In the genomic region with DNA sequence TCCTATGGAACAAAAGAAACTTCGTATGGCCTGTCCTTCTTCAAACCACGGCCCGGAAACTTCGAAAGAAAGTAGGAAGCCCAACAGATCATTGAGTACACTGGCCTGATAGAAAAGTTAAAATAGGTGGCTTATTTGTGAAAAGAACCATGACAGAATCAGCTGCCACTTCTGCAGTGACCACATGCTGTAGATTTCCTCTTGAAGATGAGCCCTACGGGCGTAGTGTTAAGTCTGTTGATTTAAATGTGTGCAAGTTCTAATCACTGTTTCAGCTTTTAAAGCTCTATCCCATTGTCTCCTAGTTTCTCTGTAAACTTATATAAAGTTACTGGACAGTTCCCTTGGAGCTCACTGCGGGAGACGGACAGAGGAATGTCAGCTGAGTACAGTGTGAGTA, we compare ENCODE assay signal across 24 cellular contexts. TPM values are rescaled to one million over a fixed set of nuclear protein-coding genes. Genes with fewer than 3 reads are reported as not detected.
"Had no signal": no experiment of that assay in that cellular context is flagged by ENCODE, and none has a peak within 500 bp of the region (broad histone marks: within the 10 kb centered on the region; RNA-seq: fewer than 3 reads in every experiment).

No MANE protein-coding gene starts in this region.

- H3K27ac ChIP-seq: HL-60, KMS-11, SJSA1 had no signal

- H3K9me3 ChIP-seq: SJSA1, SK-N-SH had no signal

- H3K4me3 ChIP-seq: K562, SJSA1 had no signal

- FAIRE-seq: HTR-8/SVneo, K562, RCC 7860 had no signal

- ATAC-seq: K562 had no signal

- H3K9ac ChIP-seq: KMS-11, SK-N-SH had no signal

- H3K4me1 ChIP-seq: SJSA1 had no signal

- H3K4me3 Mint-ChIP-seq: IgD-negative memory B cell had no signal

- H3K27ac Mint-ChIP-seq: IgD-negative memory B cell had no signal

- H3K27me3 Mint-ChIP-seq: IgD-negative memory B cell had no signal

- DNase-seq: MV-4-11, NCI-H1048, NCI-H1105, NCI-H1417, NCI-H1436 treated with DMSO at 0.1 percent for 48 hours, NCI-H1694, NCI-H187 treated with DMSO at 0.1 percent for 48 hours, NCI-H2029 treated with DMSO at 0.1 percent for 48 hours, NCI-H2227 treated with DMSO at 0.1 percent for 48 hours, NCI-H524, NCI-H526 treated with DMSO at 0.1 percent for 48 hours, NCI-H748 treated with DMSO at 0.1 percent for 48 hours, Right ventricle myocardium superior, RPMI8226, SIG-M5, SK-N-SH, SW 1271 had no signal

- H3K9me3 Mint-ChIP-seq: IgD-negative memory B cell had no signal

- H3K4me2 ChIP-seq: KMS-11, SK-N-SH had no signal

- H3K27me3 ChIP-seq: SJSA1 had no signal

RNA-seq across cellular contexts. Expression of gene PNPLA3, which starts 49.3 kb away (rescaled TPM):
- polyA plus RNA-seq: IgD-negative memory B cell had no signal
